Comparison of ENCODE assay signal across 8 cellular contexts in the genomic region with DNA sequence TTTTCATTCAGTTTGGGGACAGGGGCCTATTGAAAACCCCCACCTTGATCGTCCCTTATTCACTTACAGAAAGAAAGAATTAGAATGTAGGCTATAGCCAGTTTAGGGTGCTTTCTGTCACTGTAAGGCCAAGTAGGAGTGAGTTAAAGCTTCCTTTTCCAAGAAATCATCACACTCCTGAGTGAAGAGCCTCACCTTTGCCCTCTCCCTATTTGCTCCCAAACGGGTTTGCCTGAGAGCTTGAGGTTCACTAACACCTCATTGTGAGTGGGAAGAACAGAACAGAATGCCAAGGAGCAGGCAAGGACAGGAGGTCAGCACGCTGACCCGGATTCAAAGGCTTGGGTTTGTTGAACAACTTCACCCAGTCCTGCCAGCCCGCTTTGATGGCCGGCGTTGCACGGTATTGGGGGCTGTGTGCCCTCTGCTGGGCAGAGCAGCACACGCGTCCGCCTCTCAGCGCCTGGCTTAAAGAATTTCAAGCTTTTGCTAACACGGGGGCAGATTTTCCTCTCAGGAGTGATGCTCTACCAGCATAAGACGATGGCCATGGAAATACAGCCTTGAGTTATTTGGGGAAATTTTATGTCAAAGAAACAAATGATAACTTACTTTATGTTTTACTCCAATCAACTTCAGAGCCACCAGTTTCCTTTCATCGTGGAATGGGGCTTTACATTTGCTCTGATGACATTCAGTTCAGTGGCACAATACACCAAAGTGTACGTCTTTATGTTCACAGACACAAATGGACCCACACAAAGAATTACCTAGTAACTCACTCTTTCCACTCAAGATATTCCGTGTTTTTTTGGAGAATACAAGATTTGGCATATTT.
DNase-seq lines count a peak whose midpoint lies in the region; ATAC-seq and TF ChIP-seq lines count a peak whose summit lies in the region.

No MANE protein-coding gene starts in this region.

- dilution Hi-C loops in mammary epithelial cell (cut with HindIII; ENCODE audit: low sequenced_read_pairs) = no loop called here

- no peaks in the 10 kb centered on the region for H3K4me1 ChIP-seq in mammary epithelial cell (ENCODE audit: insufficient read depth, low read length)
- H3K4me1 ChIP-seq in breast epithelium = no peaks in the 10 kb centered on the region
- no peaks in the 10 kb centered on the region for H3K4me1 ChIP-seq in HEK293 (ENCODE audit: control insufficient read depth, insufficient read depth, low read length)

- no TSS peak for BruUV-seq in mammary epithelial cell (replicated peaks; lab: Mats Ljungman, UMichigan)

- H2AFZ ChIP-seq in mammary epithelial cell (ENCODE audit: low read depth, low read length) = no peak overlapping the region

- H3K27ac ChIP-seq in mammary epithelial cell (ENCODE audit: insufficient read depth, low read depth, low read length) (no peak overlapping the region), breast epithelium (no peak overlapping the region), HEK293 (ENCODE audit: extremely low read depth, low read depth, low read length) (no peak overlapping the region)

- DNase-seq in mammary epithelial cell (no peak), breast epithelium (ENCODE audit: low spot score in 2 of 2) (no peak), NB4 (ENCODE audit: low read depth) (peak; percentile 78), brain pericyte (ENCODE audit: low read depth, low spot score) (peak; percentile 5), left kidney (ENCODE audit: low read depth, low spot score) (peak; percentile 80), NCI-H2081 treated with DMSO at 0.1 percent for 48 hours (lab: John Stamatoyannopoulos, UW) (no peak)
- peak; percentile 3 for DNase-seq in stimulated activated naive B cell treated with anti-CD40 and anti-IgM and Interleukin-4, amounts not matched to agents 10 μg/mL and 1 μg/mL and 100 μg/mL, for 72 hours

- intact Hi-C loops in mammary epithelial cell (cut with micrococcal nuclease) = no loop called here
- intact Hi-C loops in breast epithelium (cut with DNase I; ENCODE audit: low total_unique reads) = no loop called here

- H4K20me1 ChIP-seq in mammary epithelial cell (ENCODE audit: insufficient read depth, low read length) = no peaks in the 10 kb centered on the region

- H3K9ac ChIP-seq in mammary epithelial cell (ENCODE audit: insufficient read depth, low read length) = no peak overlapping the region

- peak; percentile 84 to 86 for ATAC-seq in stimulated activated naive B cell treated with anti-CD40 and anti-IgM and Interleukin-4, amounts not matched to agents 10 μg/mL and 1 μg/mL and 100 μg/mL, for 72 hours (replicated peaks)

- H3K79me2 ChIP-seq in mammary epithelial cell (ENCODE audit: insufficient read depth, low read length) = no peaks in the 10 kb centered on the region

- in situ Hi-C loops in mammary epithelial cell (cut with MboI; ENCODE audit: low sequenced_read_pairs in 2 of 2) = no loop called here

- H3K27ac Mint-ChIP-seq in stimulated activated naive B cell treated with anti-CD40 and anti-IgM and Interleukin-4, amounts not matched to agents 10 μg/mL and 1 μg/mL and 100 μg/mL, for 72 hours = no peak overlapping the region

- H3K4me3 Mint-ChIP-seq in stimulated activated naive B cell treated with anti-CD40 and anti-IgM and Interleukin-4, amounts not matched to agents 10 μg/mL and 1 μg/mL and 100 μg/mL, for 72 hours = no peak overlapping the region

- TF ChIP-seq CTCF in mammary epithelial cell (conservative IDR thresholded peaks at IDR 0.05 in 1 of 2, IDR thresholded peaks at IDR 0.05 in 1 of 2; ENCODE audit: extremely low read depth in 1 of 2, insufficient read depth in 1 of 2, low read depth in 1 of 2, low read length in 2 of 2) (peak; percentile 39 to 40), breast epithelium (IDR thresholded peaks at IDR 0.05) (peak in 1 of 3 donors; percentile 23), HEK293 (tag by site-specific recombination; IDR thresholded peaks at IDR 0.05) (peak; percentile 49; the same call in 1 of the 2 replicates), NB4 (IDR thresholded peaks at IDR 0.05; ENCODE audit: low read depth, low read length) (peak; percentile 96)

- H3K9me3 ChIP-seq in mammary epithelial cell (replicated peaks; ENCODE audit: insufficient read depth, low read length) (no peaks in the 10 kb centered on the region), breast epithelium (no peaks in the 10 kb centered on the region), HEK293 (ENCODE audit: control insufficient read depth, insufficient read depth, low read depth, low read length) (no peaks in the 10 kb centered on the region)

- H3K36me3 ChIP-seq in mammary epithelial cell (ENCODE audit: insufficient read depth, low read length) (no peaks in the 10 kb centered on the region), breast epithelium (no peaks in the 10 kb centered on the region), HEK293 (ENCODE audit: control insufficient read depth in 2 of 2, insufficient read depth in 1 of 2, low read length in 2 of 2) (no peaks in the 10 kb centered on the region)

- no peak for TF ChIP-seq POLR2A in breast epithelium (IDR thresholded peaks at IDR 0.05)
- no peak for TF ChIP-seq POLR2A in NB4 (IDR thresholded peaks at IDR 0.05; ENCODE audit: extremely low read depth, insufficient read length)

- WGBS in mammary epithelial cell (ENCODE audit: low coverage, missing lambda C conversion rate) = 60% methylated on average over 13 of the region's 17 CpGs

- POLR2A ChIA-PET in HEK293 (lab: Yijun Ruan, JAX) = interaction anchor here (0.6 kb wide), 1 partner anchor 13 kb away, joined by 5 read pairs; no protein-coding TSS in a partner anchor

- no peak overlapping the region for H3K4me2 ChIP-seq in mammary epithelial cell (ENCODE audit: insufficient read depth, low read depth, low read length)

- H3K27me3 ChIP-seq in mammary epithelial cell (ENCODE audit: insufficient read depth, low read length) = no peaks in the 10 kb centered on the region
- no peaks in the 10 kb centered on the region for H3K27me3 ChIP-seq in breast epithelium

- H3K4me3 ChIP-seq in mammary epithelial cell (replicated peaks in 1 of 3; ENCODE audit: insufficient read depth in 1 of 3, low read depth in 2 of 3, low read length in 3 of 3) (no peak overlapping the region), breast epithelium (no peak overlapping the region), HEK293 (ENCODE audit: low read depth, low read length) (no peak overlapping the region), NB4 (ENCODE audit: low read depth, low read length) (no peak overlapping the region)

- no peaks in the 10 kb centered on the region for H3K36me3 Mint-ChIP-seq in stimulated activated naive B cell treated with anti-CD40 and anti-IgM and Interleukin-4, amounts not matched to agents 10 μg/mL and 1 μg/mL and 100 μg/mL, for 72 hours

- CTCF ChIA-PET in mammary epithelial cell (lab: Charles Lee; ENCODE audit: low non-redundant PET) (no interaction called here), HEK293 (lab: Yijun Ruan, JAX) (interaction anchor here (0.6 to 1.7 kb wide), 10 partner anchors 9 to 1118 kb away, joined by 3 to 9 read pairs (median 4); no protein-coding TSS in a partner anchor)

- H3K9me3 Mint-ChIP-seq in stimulated activated naive B cell treated with anti-CD40 and anti-IgM and Interleukin-4, amounts not matched to agents 10 μg/mL and 1 μg/mL and 100 μg/mL, for 72 hours = peaks cover 0 to 4% of the 10 kb centered on the region in 2 donors

- peaks cover 0 to 8% of the 10 kb centered on the region in 2 donors for H3K27me3 Mint-ChIP-seq in stimulated activated naive B cell treated with anti-CD40 and anti-IgM and Interleukin-4, amounts not matched to agents 10 μg/mL and 1 μg/mL and 100 μg/mL, for 72 hours

- H3K4me1 Mint-ChIP-seq in stimulated activated naive B cell treated with anti-CD40 and anti-IgM and Interleukin-4, amounts not matched to agents 10 μg/mL and 1 μg/mL and 100 μg/mL, for 72 hours = no peaks in the 10 kb centered on the region

TF ChIP-seq in HEK293, 187 proteins besides CTCF, POLR2A, EP300 and RAD21:
- TF ChIP-seq ZNF654 (tag by site-specific recombination; IDR thresholded peaks at IDR 0.05; ENCODE audit: low read depth) = peak; percentile 51
- no peak for TF ChIP-seq ZNF585B (tag by site-specific recombination; IDR thresholded peaks at IDR 0.05)
- 0 out of 2 replicates have a peak, but pooled peaks have one; percentile 15 for TF ChIP-seq ZBTB8A (tag by site-specific recombination; IDR thresholded peaks at IDR 0.05)
TF ChIP-seq in HEK293: peak in this region for 2.

Comparison
In these comparisons a context has a peak if more than half of its experiments do, and no peak if none do; other contexts are left out.
1. DNase-seq: peak in NB4 (single experiment), brain pericyte (single experiment), left kidney (single experiment) and stimulated activated naive B cell treated with anti-CD40 and anti-IgM and Interleukin-4, amounts not matched to agents 10 μg/mL and 1 μg/mL and 100 μg/mL, for 72 hours (single experiment); none in mammary epithelial cell (single experiment), breast epithelium (0 of 2) and NCI-H2081 treated with DMSO at 0.1 percent for 48 hours (single experiment).